In genomic region chr2:97749611-97750010, GRCh38 we compare ENCODE assay signal across 22 cellular contexts. TPM values are rescaled to one million over a fixed set of nuclear protein-coding genes. Genes with fewer than 3 reads are reported as not detected.
DNase-seq lines count a peak whose midpoint lies in the region; ATAC-seq and TF ChIP-seq lines count a peak whose summit lies in the region.
"Had no signal": no experiment of that assay in that cellular context is flagged by ENCODE, and none has a peak within 500 bp of the region (broad histone marks: within the 10 kb centered on the region; RNA-seq: fewer than 3 reads in every experiment).

No MANE protein-coding gene starts in this region.

- intact Hi-C loops in left ventricle myocardium inferior (cut with micrococcal nuclease) (no loop called here), Right ventricle myocardium inferior (cut with DNase I) (loop anchor here (2.0 to 5.0 kb wide), 2 partner anchors 37 to 49 kb away; partner anchors contain the start of gene ZAP70)

- H3K9me3 Mint-ChIP-seq in brain (no peaks in the 10 kb centered on the region), memory B cell (peaks cover 4% of the 10 kb centered on the region)

- H3K4me1 ChIP-seq in left ventricle myocardium inferior, result peaks cover 38% of the 10 kb centered on the region

- ATAC-seq in Right ventricle myocardium inferior (no peak), memory B cell (ENCODE audit: low read depth) (no peak)
- ATAC-seq: HepG2 had no signal

- H3K36me3 Mint-ChIP-seq in brain, result peaks cover 34% of the 10 kb centered on the region
- peaks cover 24% of the 10 kb centered on the region for H3K36me3 Mint-ChIP-seq in memory B cell

- H3K4me1 Mint-ChIP-seq in brain (peaks cover 54% of the 10 kb centered on the region), memory B cell (peaks cover 21% of the 10 kb centered on the region)

- H3K27ac Mint-ChIP-seq in brain (peak overlapping the region in 3 of 5 experiments; percentile 35 to 54 (median 38)), memory B cell (peak overlapping the region; percentile 84)
- H3K27ac Mint-ChIP-seq: B cell had no signal

- no peaks in the 10 kb centered on the region for H3K36me3 ChIP-seq in left ventricle myocardium inferior
- H3K36me3 ChIP-seq: SJCRH30 had no signal

- peak; percentile 14 for DNase-seq in left ventricle myocardium inferior
- no peak for DNase-seq in Right ventricle myocardium inferior (ENCODE audit: missing footprints)
- DNase-seq in memory B cell (ENCODE audit: low spot score in 2 of 2), result no peak
- DNase-seq in T-helper 1 cell, result no peak
- DNase-seq in NCI-H2171 treated with DMSO at 0.1 percent for 48 hours (lab: John Stamatoyannopoulos, UW), result no peak
- DNase-seq in NCI-H2081 treated with DMSO at 0.1 percent for 48 hours (lab: John Stamatoyannopoulos, UW), result no peak
- no peak for DNase-seq in glomerular visceral epithelial cell (ENCODE audit: extremely low spot score)
- DNase-seq: CD4-positive, CD25-positive, alpha-beta regulatory T cell; EL; HCEC 1CT; KBM-7; MM.1S; NCI-H1048; NCI-H1417 treated with DMSO at 0.1 percent for 48 hours; NCI-H187; NCI-H2227 treated with DMSO at 0.1 percent for 48 hours; NCI-H510A; NK-92 treated with Interleukin-12 subunit alpha and Interleukin-12 subunit beta, amount 100 ng/mL, for 24 hours; SJCRH30 had no signal

- H3K9me3 ChIP-seq in left ventricle myocardium inferior (replicated peaks), result no peaks in the 10 kb centered on the region
- H3K9me3 ChIP-seq: SJCRH30 had no signal

- H3K4me3 ChIP-seq in left ventricle myocardium inferior, result no peak overlapping the region
- H3K4me3 ChIP-seq: SJCRH30 had no signal

- TF ChIP-seq CTCF in left ventricle myocardium inferior (IDR thresholded peaks at IDR 0.05; ENCODE audit: borderline replicate concordance) (no peak), brain (conservative IDR thresholded peaks at IDR 0.05) (no peak)

- H3K27me3 Mint-ChIP-seq in brain, result no peaks in the 10 kb centered on the region
- no peaks in the 10 kb centered on the region for H3K27me3 Mint-ChIP-seq in memory B cell
- H3K27me3 Mint-ChIP-seq: B cell; CD4-positive, CD25-positive, alpha-beta regulatory T cell had no signal

- H3K27ac ChIP-seq in left ventricle myocardium inferior (replicated peaks), result no peak overlapping the region
- H3K27ac ChIP-seq: SJCRH30 had no signal

- H3K27me3 ChIP-seq in left ventricle myocardium inferior (ENCODE audit: low read depth), result no peaks in the 10 kb centered on the region
- H3K27me3 ChIP-seq: SJCRH30 had no signal

- no peak overlapping the region for H3K4me3 Mint-ChIP-seq in brain
- H3K4me3 Mint-ChIP-seq in memory B cell, result no peak overlapping the region
- H3K4me3 Mint-ChIP-seq: B cell; CD4-positive, CD25-positive, alpha-beta regulatory T cell had no signal

RNA-seq across cellular contexts. Expression of gene ZAP70, which starts 36.2 kb away (rescaled TPM):
- total RNA-seq in left ventricle myocardium inferior (0.55 TPM), Right ventricle myocardium inferior (1.6 TPM)
- polyA plus RNA-seq in brain (ENCODE audit: insufficient read depth, low read depth, low replicate concordance), result not detected
